2 cellular contexts compared by ENCODE assay signal in the genomic region with DNA sequence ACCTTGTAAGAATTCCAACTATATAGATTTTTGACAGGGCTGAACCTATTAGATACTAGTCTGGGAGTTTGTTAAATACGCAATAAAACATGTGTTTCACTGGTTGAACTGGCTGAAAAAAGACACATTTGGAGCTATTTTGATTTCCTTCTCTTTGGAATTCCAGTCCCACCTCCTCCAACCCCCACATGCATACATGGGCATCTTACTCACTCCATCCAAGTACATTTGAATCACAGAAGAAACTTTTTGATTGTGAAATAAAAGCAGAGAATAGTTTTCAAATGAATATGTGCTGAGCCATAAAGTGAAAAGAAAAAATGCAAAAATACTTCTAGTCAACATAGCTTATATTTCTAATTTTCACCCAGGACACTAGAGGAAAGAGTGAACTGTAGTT.
TF ChIP-seq lines count a peak whose summit lies in the region.

No MANE protein-coding gene starts in this region.

TF ChIP-seq in SK-N-SH, 30 proteins besides CTCF, POLR2A, EP300 and RAD21 (continued from another document):
- TF ChIP-seq JUND (IDR thresholded peaks at IDR 0.05) (peak; percentile 46), TEAD4 (IDR thresholded peaks at IDR 0.05; ENCODE audit: borderline replicate concordance, insufficient read depth) (0 out of 2 replicates have a peak, but pooled peaks have one; percentile 36), ELF1 (IDR thresholded peaks at IDR 0.05) (no peak)

TF ChIP-seq in GM23338, 12 proteins besides CTCF, POLR2A, EP300 and RAD21 (continued from another document):
- TF ChIP-seq ZNF462 (CRISPR knock-in tag; IDR thresholded peaks at IDR 0.05) (no peak), NANOG (IDR thresholded peaks at IDR 0.05; ENCODE audit: borderline replicate concordance) (no peak), CREB1 (CRISPR knock-in tag; IDR thresholded peaks at IDR 0.05; ENCODE audit: low read depth) (no peak)
